7 cellular contexts compared by ENCODE assay signal in genomic region chr10:131916767-131917160, GRCh38. TPM values are rescaled to one million over a fixed set of nuclear protein-coding genes. Genes with fewer than 3 reads are reported as not detected.
A peak's percentile ranks its signal among the peaks of the same experiment; 100 is the strongest.
DNase-seq lines count a peak whose midpoint lies in the region; ATAC-seq and TF ChIP-seq lines count a peak whose summit lies in the region.
"Not testable (repeated sequence)": the region's sequence is repeated elsewhere in the genome, so short reads cannot be mapped to it uniquely, and the experiment has no call there.

No MANE protein-coding gene starts in this region.

- WGBS in spleen, 5 donors: 85 to 90% (median 88%) methylated on average over 9 to 11 of the region's 11 CpGs

- not testable (repeated sequence) for TF ChIP-seq CTCF in Caco-2 (IDR thresholded peaks at IDR 0.05; ENCODE audit: insufficient read depth in 1 of 2, low read depth in 1 of 2, low read length in 1 of 2, severe bottlenecking in 1 of 2, unreplicated experiment in 1 of 2); glutamatergic neuron (IDR thresholded peaks at IDR 0.05; ENCODE audit: partially characterized antibody, unreplicated experiment); spleen (IDR thresholded peaks at IDR 0.05 in 8 of 11, conservative IDR thresholded peaks at IDR 0.05 in 3 of 11)

- CTCF ChIA-PET in Caco-2 (lab: Charles Lee); activated CD4-positive, alpha-beta memory T cell treated with anti-CD3 and anti-CD28 coated beads for 36 hours (lab: Charles Lee): not testable (repeated sequence)

- not testable (repeated sequence) for H3K4me1 ChIP-seq in Caco-2
- peaks cover 0 to 61% (median 13%) of the 10 kb centered on the region in 6 donors for H3K4me1 ChIP-seq in spleen

- not testable (repeated sequence) for H3K9me3 Mint-ChIP-seq in Caco-2 (ENCODE audit: unreplicated experiment); glutamatergic neuron (ENCODE audit: unreplicated experiment)
- peaks cover 39% of the 10 kb centered on the region for H3K9me3 Mint-ChIP-seq in activated CD4-positive, alpha-beta memory T cell treated with anti-CD3 and anti-CD28 coated beads for 36 hours
- H3K9me3 Mint-ChIP-seq in activated T-helper 2 cell treated with anti-CD3 and anti-CD28 coated beads, Interferon-gamma antibody, Interleukin-2, Interleukin-4, amounts not matched to agents 10 μg/mL and 5 μg/mL and 100 μg/mL, durations not matched to agents 14 hours and 24 hours and 36 hours: peaks cover 45% of the 10 kb centered on the region
- H3K9me3 Mint-ChIP-seq in activated naive CD4-positive, alpha-beta T cell treated with anti-CD3 and anti-CD28 coated beads, Interleukin-2, amount 50 U/mL, for 72 hours: peaks cover 28% of the 10 kb centered on the region in 2 donors
- H3K9me3 Mint-ChIP-seq in stimulated activated naive B cell treated with anti-CD40 and anti-IgM and Interleukin-4, amounts not matched to agents 10 μg/mL and 1 μg/mL and 100 μg/mL, for 72 hours: peaks cover 3 to 12% of the 10 kb centered on the region in 2 donors

- POLR2A ChIA-PET in Caco-2 (lab: Charles Lee); activated CD4-positive, alpha-beta memory T cell treated with anti-CD3 and anti-CD28 coated beads for 36 hours (lab: Charles Lee): not testable (repeated sequence)

- intact Hi-C loops in Caco-2 (cut with micrococcal nuclease; ENCODE audit: unreplicated experiment); activated T-helper 2 cell treated with anti-CD3 and anti-CD28 coated beads, Interferon-gamma antibody, Interleukin-2, Interleukin-4, amounts not matched to agents 10 μg/mL and 5 μg/mL and 100 μg/mL, durations not matched to agents 14 hours and 24 hours and 36 hours (cut with micrococcal nuclease); spleen (cut with DNase I; ENCODE audit: low total_unique reads): not testable (repeated sequence)
- intact Hi-C loops in activated CD4-positive, alpha-beta memory T cell treated with anti-CD3 and anti-CD28 coated beads for 36 hours (cut with micrococcal nuclease): loop anchor here (1.0 kb wide), 1 partner anchor 13 kb away; no protein-coding TSS in a partner anchor

- TF ChIP-seq POLR2A in spleen (IDR thresholded peaks at IDR 0.05): not testable (repeated sequence)

- H3K27ac ChIP-seq in spleen: not testable (repeated sequence)

- H3K4me1 Mint-ChIP-seq in Caco-2 (ENCODE audit: low read depth, unreplicated experiment): peaks cover 21% of the 10 kb centered on the region
- H3K4me1 Mint-ChIP-seq in activated CD4-positive, alpha-beta memory T cell treated with anti-CD3 and anti-CD28 coated beads for 36 hours (ENCODE audit: low read depth): peaks cover 71% of the 10 kb centered on the region
- peaks cover 32% of the 10 kb centered on the region for H3K4me1 Mint-ChIP-seq in activated T-helper 2 cell treated with anti-CD3 and anti-CD28 coated beads, Interferon-gamma antibody, Interleukin-2, Interleukin-4, amounts not matched to agents 10 μg/mL and 5 μg/mL and 100 μg/mL, durations not matched to agents 14 hours and 24 hours and 36 hours (ENCODE audit: low read depth)
- H3K4me1 Mint-ChIP-seq in glutamatergic neuron (ENCODE audit: low read depth, unreplicated experiment): peaks cover 17% of the 10 kb centered on the region
- peaks cover 55 to 76% of the 10 kb centered on the region in 2 donors for H3K4me1 Mint-ChIP-seq in stimulated activated naive B cell treated with anti-CD40 and anti-IgM and Interleukin-4, amounts not matched to agents 10 μg/mL and 1 μg/mL and 100 μg/mL, for 72 hours

- not testable (repeated sequence) for ATAC-seq in activated naive CD4-positive, alpha-beta T cell treated with anti-CD3 and anti-CD28 coated beads, Interleukin-2, amount 50 U/mL, for 72 hours; stimulated activated naive B cell treated with anti-CD40 and anti-IgM and Interleukin-4, amounts not matched to agents 10 μg/mL and 1 μg/mL and 100 μg/mL, for 72 hours (replicated peaks)

- not testable (repeated sequence) for H3K27me3 ChIP-seq in Caco-2 (replicated peaks; ENCODE audit: control insufficient read depth, insufficient read depth, low read length); spleen (replicated peaks in 1 of 7)

- peaks cover 37% of the 10 kb centered on the region for H3K36me3 Mint-ChIP-seq in Caco-2 (ENCODE audit: insufficient read depth, unreplicated experiment)
- peaks cover 58% of the 10 kb centered on the region for H3K36me3 Mint-ChIP-seq in activated CD4-positive, alpha-beta memory T cell treated with anti-CD3 and anti-CD28 coated beads for 36 hours
- H3K36me3 Mint-ChIP-seq in activated T-helper 2 cell treated with anti-CD3 and anti-CD28 coated beads, Interferon-gamma antibody, Interleukin-2, Interleukin-4, amounts not matched to agents 10 μg/mL and 5 μg/mL and 100 μg/mL, durations not matched to agents 14 hours and 24 hours and 36 hours (ENCODE audit: low read depth): peaks cover 90% of the 10 kb centered on the region
- peaks cover 32 to 84% of the 10 kb centered on the region in 2 donors for H3K36me3 Mint-ChIP-seq in activated naive CD4-positive, alpha-beta T cell treated with anti-CD3 and anti-CD28 coated beads, Interleukin-2, amount 50 U/mL, for 72 hours
- peaks cover 16% of the 10 kb centered on the region for H3K36me3 Mint-ChIP-seq in glutamatergic neuron (ENCODE audit: unreplicated experiment)
- H3K36me3 Mint-ChIP-seq in stimulated activated naive B cell treated with anti-CD40 and anti-IgM and Interleukin-4, amounts not matched to agents 10 μg/mL and 1 μg/mL and 100 μg/mL, for 72 hours: peaks cover 22 to 67% of the 10 kb centered on the region in 2 donors

- not testable (repeated sequence) for H3K36me3 ChIP-seq in Caco-2 (ENCODE audit: control insufficient read depth, insufficient read depth, low read length)
- H3K36me3 ChIP-seq in spleen: peaks cover 0 to 27% (median 6%) of the 10 kb centered on the region in 6 donors

- H3K9me3 ChIP-seq in Caco-2, spleen: not testable (repeated sequence)

- not testable (repeated sequence) for DNase-seq in Caco-2; activated T-helper 2 cell treated with anti-CD3 and anti-CD28 coated beads, Interferon-gamma antibody, Interleukin-2, Interleukin-4, amounts not matched to agents 10 μg/mL and 5 μg/mL and 100 μg/mL, durations not matched to agents 14 hours and 24 hours and 36 hours (ENCODE audit: low spot score); activated naive CD4-positive, alpha-beta T cell treated with anti-CD3 and anti-CD28 coated beads, Interleukin-2, amount 50 U/mL, for 72 hours (ENCODE audit: low spot score in 2 of 2); glutamatergic neuron; stimulated activated naive B cell treated with anti-CD40 and anti-IgM and Interleukin-4, amounts not matched to agents 10 μg/mL and 1 μg/mL and 100 μg/mL, for 72 hours
- peak; percentile 60 for DNase-seq in activated CD4-positive, alpha-beta memory T cell treated with anti-CD3 and anti-CD28 coated beads for 36 hours
- peak; percentile 4 for DNase-seq in spleen

- H3K27ac Mint-ChIP-seq in Caco-2 (ENCODE audit: unreplicated experiment): peak overlapping the region; percentile 77
- H3K27ac Mint-ChIP-seq in activated CD4-positive, alpha-beta memory T cell treated with anti-CD3 and anti-CD28 coated beads for 36 hours: peak overlapping the region; percentile 85
- peak overlapping the region; percentile 86 for H3K27ac Mint-ChIP-seq in activated T-helper 2 cell treated with anti-CD3 and anti-CD28 coated beads, Interferon-gamma antibody, Interleukin-2, Interleukin-4, amounts not matched to agents 10 μg/mL and 5 μg/mL and 100 μg/mL, durations not matched to agents 14 hours and 24 hours and 36 hours
- H3K27ac Mint-ChIP-seq in activated naive CD4-positive, alpha-beta T cell treated with anti-CD3 and anti-CD28 coated beads, Interleukin-2, amount 50 U/mL, for 72 hours: peak overlapping the region; percentile 84
- H3K27ac Mint-ChIP-seq in glutamatergic neuron (ENCODE audit: unreplicated experiment): not testable (repeated sequence)
- H3K27ac Mint-ChIP-seq in stimulated activated naive B cell treated with anti-CD40 and anti-IgM and Interleukin-4, amounts not matched to agents 10 μg/mL and 1 μg/mL and 100 μg/mL, for 72 hours: peak overlapping the region; percentile 33

- not testable (repeated sequence) for H3K4me3 Mint-ChIP-seq in Caco-2 (ENCODE audit: unreplicated experiment); activated CD4-positive, alpha-beta memory T cell treated with anti-CD3 and anti-CD28 coated beads for 36 hours; activated T-helper 2 cell treated with anti-CD3 and anti-CD28 coated beads, Interferon-gamma antibody, Interleukin-2, Interleukin-4, amounts not matched to agents 10 μg/mL and 5 μg/mL and 100 μg/mL, durations not matched to agents 14 hours and 24 hours and 36 hours (ENCODE audit: low read depth); stimulated activated naive B cell treated with anti-CD40 and anti-IgM and Interleukin-4, amounts not matched to agents 10 μg/mL and 1 μg/mL and 100 μg/mL, for 72 hours
- H3K4me3 Mint-ChIP-seq in glutamatergic neuron (ENCODE audit: unreplicated experiment): peak overlapping the region; percentile 11

- not testable (repeated sequence) for H3K27me3 Mint-ChIP-seq in Caco-2 (ENCODE audit: insufficient read depth, unreplicated experiment); activated CD4-positive, alpha-beta memory T cell treated with anti-CD3 and anti-CD28 coated beads for 36 hours; activated T-helper 2 cell treated with anti-CD3 and anti-CD28 coated beads, Interferon-gamma antibody, Interleukin-2, Interleukin-4, amounts not matched to agents 10 μg/mL and 5 μg/mL and 100 μg/mL, durations not matched to agents 14 hours and 24 hours and 36 hours (ENCODE audit: low read depth); glutamatergic neuron (ENCODE audit: unreplicated experiment); stimulated activated naive B cell treated with anti-CD40 and anti-IgM and Interleukin-4, amounts not matched to agents 10 μg/mL and 1 μg/mL and 100 μg/mL, for 72 hours

- H3K4me3 ChIP-seq in Caco-2 (ENCODE audit: low read depth, low read length); spleen: not testable (repeated sequence)

- BruUV-seq in Caco-2 (replicated peaks; lab: Mats Ljungman, UMichigan): not testable (repeated sequence)

RNA-seq across cellular contexts. Expression of gene PPP2R2D, which starts 16.0 kb away (rescaled TPM):
- total RNA-seq in Caco-2 (2022) (34.4 and 39.8 TPM in 2 replicates), glutamatergic neuron (ENCODE audit: unreplicated experiment) (42.8 TPM), spleen (10 to 100 TPM; 28.0 to 41.2 (median 35.3) TPM)
- total RNA-seq in activated CD4-positive, alpha-beta memory T cell treated with anti-CD3 and anti-CD28 coated beads for 36 hours: 10 to 100 TPM; 31.9 to 32.3 TPM
- 32.0 and 33.7 TPM in 2 replicates for total RNA-seq in activated T-helper 2 cell treated with anti-CD3 and anti-CD28 coated beads, Interferon-gamma antibody, Interleukin-2, Interleukin-4, amounts not matched to agents 10 μg/mL and 5 μg/mL and 100 μg/mL, durations not matched to agents 14 hours and 24 hours and 36 hours
- 10 to 100 TPM; 36.2 to 41.6 TPM for total RNA-seq in activated naive CD4-positive, alpha-beta T cell treated with anti-CD3 and anti-CD28 coated beads, Interleukin-2, amount 50 U/mL, for 72 hours
- polyA plus RNA-seq in spleen: 10 to 100 TPM; 15.6 to 21.0 (median 17.3) TPM
